Comparison of ENCODE assay signal across 8 cellular contexts in genomic region chr12:121535150-121536057, GRCh38. TPM values are rescaled to one million over a fixed set of nuclear protein-coding genes. Genes with fewer than 3 reads are reported as not detected.
DNase-seq lines count a peak whose midpoint lies in the region; ATAC-seq, FAIRE-seq and TF ChIP-seq lines count a peak whose summit lies in the region.

No MANE protein-coding gene starts in this region.

- peak overlapping the region; percentile 100 for H3K27ac ChIP-seq in left ventricle myocardium inferior (replicated peaks)
- peak overlapping the region in 1 of 2 donors; percentile 92 for H3K27ac ChIP-seq in small intestine (ENCODE audit: low read depth in 1 of 2, low read length in 1 of 2)

- H3K4me1 ChIP-seq in left ventricle myocardium inferior (peaks cover 76% of the 10 kb centered on the region), small intestine (ENCODE audit: control insufficient read depth in 2 of 2, insufficient read depth in 1 of 2, low read depth in 1 of 2, low read length in 1 of 2) (peaks cover 0 to 14% of the 10 kb centered on the region in 2 donors)

- WGBS in small intestine, 3 donors = 29 to 40% (median 39%) methylated on average over 13 of the region's 13 CpGs

- no peak for TF ChIP-seq CTCF in WI38 (IDR thresholded peaks at IDR 0.05; ENCODE audit: low read depth, low read length)
- no peak for TF ChIP-seq CTCF in left ventricle myocardium inferior (IDR thresholded peaks at IDR 0.05; ENCODE audit: borderline replicate concordance)

- DNase-seq in left ventricle myocardium inferior (no peak), small intestine (peak; percentile 85), DMS153 treated with DMSO at 0.1 percent for 48 hours (lab: John Stamatoyannopoulos, UW; ENCODE audit: unreplicated experiment) (no peak), SKM-1 treated with dmso at 0.1 percent for 144 hours (lab: John Stamatoyannopoulos, UW; ENCODE audit: unreplicated experiment) (no peak), NCI-H2196 (lab: John Stamatoyannopoulos, UW; ENCODE audit: unreplicated experiment) (no peak)
- no peak for DNase-seq in stimulated activated naive CD4-positive, alpha-beta T cell treated with Interleukin-2 at 50 U/mL for 16 hours (lab: John Stamatoyannopoulos, UW)

- H3K4me3 ChIP-seq in WI38 (ENCODE audit: low read depth, low read length) = peak overlapping the region; percentile 56
- H3K4me3 ChIP-seq in left ventricle myocardium inferior = peak overlapping the region; percentile 89
- H3K4me3 ChIP-seq in small intestine (ENCODE audit: low read depth in 1 of 2, low read length in 2 of 2) = no peak overlapping the region

- intact Hi-C loops in left ventricle myocardium inferior (cut with micrococcal nuclease) = loop anchor here (5.0 kb wide), 1 partner anchor 33 kb away; no protein-coding TSS in a partner anchor

- H3K27me3 ChIP-seq in left ventricle myocardium inferior (ENCODE audit: low read depth) (no peaks in the 10 kb centered on the region), small intestine (ENCODE audit: control insufficient read depth in 2 of 2, insufficient read depth in 2 of 2, low read length in 2 of 2) (no peaks in the 10 kb centered on the region)

- H3K36me3 ChIP-seq in left ventricle myocardium inferior = peaks cover 3% of the 10 kb centered on the region
- H3K36me3 ChIP-seq in small intestine (ENCODE audit: control insufficient read depth in 2 of 2, insufficient read depth in 2 of 2, low read length in 2 of 2) = no peaks in the 10 kb centered on the region

- no peaks in the 10 kb centered on the region for H3K9me3 ChIP-seq in left ventricle myocardium inferior (replicated peaks)
- H3K9me3 ChIP-seq in small intestine (ENCODE audit: control insufficient read depth, low read depth) = no peaks in the 10 kb centered on the region

- FAIRE-seq in small intestine (lab: Jason Lieb, UNC) = no peak

- ATAC-seq in GM18907 (IDR thresholded peaks at IDR 0.05; ENCODE audit: unreplicated experiment) = peak; percentile 1

RNA-seq across cellular contexts. Expression of gene KDM2B, which starts 45.4 kb away (rescaled TPM):
- total RNA-seq in left ventricle myocardium inferior = 13.0 TPM
- polyA plus RNA-seq in small intestine = 10 to 100 TPM in 1 of 3 donors, 1 to 10 TPM in 2; 7.6 to 14.7 (median 8.9) TPM

Comparison
In these comparisons a context has a peak if more than half of its experiments do, and no peak if none do; other contexts are left out.
1. H3K4me3 ChIP-seq: peak in WI38 (single experiment) and left ventricle myocardium inferior (single experiment); none in small intestine (0 of 2).